In genomic region chr15:64452988-64453688, GRCh38 we compare ENCODE assay signal across 12 cellular contexts. TPM values are rescaled to one million over a fixed set of nuclear protein-coding genes. Genes with fewer than 3 reads are reported as not detected.
DNase-seq lines count a peak whose midpoint lies in the region; ATAC-seq and TF ChIP-seq lines count a peak whose summit lies in the region.
"Had no signal": no experiment of that assay in that cellular context is flagged by ENCODE, and none has a peak within 500 bp of the region (broad histone marks: within the 10 kb centered on the region; RNA-seq: fewer than 3 reads in every experiment).

No MANE protein-coding gene starts in this region.

- intact Hi-C loops in Right ventricle myocardium superior (cut with DNase I) = no loop called here
- intact Hi-C loops in cardiac septum (cut with DNase I) = no loop called here

- H3K4me3 Mint-ChIP-seq in brain (peak overlapping the region; percentile 13 to 67 (median 59)), immature natural killer cell (no peak overlapping the region)
- H3K4me3 Mint-ChIP-seq: naive B cell had no signal

- H3K9me3 Mint-ChIP-seq in brain (no peaks in the 10 kb centered on the region), immature natural killer cell (no peaks in the 10 kb centered on the region)
- H3K9me3 Mint-ChIP-seq: naive B cell had no signal

- peak; percentile 64 for DNase-seq in Right ventricle myocardium superior
- DNase-seq in cardiac septum (ENCODE audit: low spot score) = no peak
- peak; percentile 38 to 84 for DNase-seq in lung microvascular endothelial cell (ENCODE audit: low read depth in 2 of 2)
- no peak for DNase-seq in immature natural killer cell
- DNase-seq in activated naive CD4-positive, alpha-beta T cell treated with Interleukin-2 at 50 U/mL for 16 hours = no peak
- DNase-seq in GM10266 (ENCODE audit: extremely low spot score) = no peak
- DNase-seq: central memory CD4-positive, alpha-beta T cell; naive B cell; NCI-H2227 treated with DMSO at 0.1 percent for 48 hours; upper lobe of right lung had no signal

- TF ChIP-seq CTCF in brain (conservative IDR thresholded peaks at IDR 0.05) (no peak), GM10266 (IDR thresholded peaks at IDR 0.05; ENCODE audit: control insufficient read depth, insufficient read depth, low read depth, missing control alignments) (no peak)

- H3K4me1 Mint-ChIP-seq in brain (peaks cover 59% of the 10 kb centered on the region), immature natural killer cell (peaks cover 3 to 8% of the 10 kb centered on the region in 2 donors)

- no peaks in the 10 kb centered on the region for H3K27me3 Mint-ChIP-seq in brain
- peaks cover 0 to 2% (median 0%) of the 10 kb centered on the region in 3 donors for H3K27me3 Mint-ChIP-seq in immature natural killer cell (ENCODE audit: low read depth in 3 of 3)
- H3K27me3 Mint-ChIP-seq: naive B cell had no signal

- ATAC-seq in Right ventricle myocardium superior (ENCODE audit: poor library complexity) (peak; percentile 65), HG02642 (IDR thresholded peaks at IDR 0.05; ENCODE audit: poor library complexity, unreplicated experiment) (no peak)
- ATAC-seq: upper lobe of right lung had no signal

- H3K36me3 Mint-ChIP-seq in brain (peaks cover 18% of the 10 kb centered on the region), immature natural killer cell (peaks cover 5 to 20% (median 13%) of the 10 kb centered on the region in 3 donors)

- H3K27ac Mint-ChIP-seq in brain (peak overlapping the region; percentile 68 to 91 (median 84)), immature natural killer cell (no peak overlapping the region)

RNA-seq across cellular contexts. Expression of gene ZNF609, which starts 7.2 kb away (rescaled TPM):
- total RNA-seq in Right ventricle myocardium superior (15.5 TPM), cardiac septum (15.3 TPM), lung microvascular endothelial cell (11.8 and 19.8 TPM in 2 replicates)
- polyA plus RNA-seq in brain (ENCODE audit: insufficient read depth, low read depth, low replicate concordance) (29.4 TPM), immature natural killer cell (10 to 100 TPM in 1 of 3 donors, 1 to 10 TPM in 1, under 1 TPM in 1; 0.04 to 11.3 (median 2.6) TPM)

Comparison
In these comparisons a context has a peak if more than half of its experiments do, and no peak if none do; other contexts are left out.
1. DNase-seq: peak in Right ventricle myocardium superior (single experiment) and lung microvascular endothelial cell (2 of 2); none in cardiac septum (single experiment), immature natural killer cell (0 of 3), activated naive CD4-positive, alpha-beta T cell treated with Interleukin-2 at 50 U/mL for 16 hours (single experiment) and GM10266 (single experiment).
2. H3K27ac Mint-ChIP-seq: peak in brain (5 of 5); none in immature natural killer cell (0 of 6).
3. H3K4me3 Mint-ChIP-seq: peak in brain (5 of 5); none in immature natural killer cell (0 of 5).